In the genomic region with DNA sequence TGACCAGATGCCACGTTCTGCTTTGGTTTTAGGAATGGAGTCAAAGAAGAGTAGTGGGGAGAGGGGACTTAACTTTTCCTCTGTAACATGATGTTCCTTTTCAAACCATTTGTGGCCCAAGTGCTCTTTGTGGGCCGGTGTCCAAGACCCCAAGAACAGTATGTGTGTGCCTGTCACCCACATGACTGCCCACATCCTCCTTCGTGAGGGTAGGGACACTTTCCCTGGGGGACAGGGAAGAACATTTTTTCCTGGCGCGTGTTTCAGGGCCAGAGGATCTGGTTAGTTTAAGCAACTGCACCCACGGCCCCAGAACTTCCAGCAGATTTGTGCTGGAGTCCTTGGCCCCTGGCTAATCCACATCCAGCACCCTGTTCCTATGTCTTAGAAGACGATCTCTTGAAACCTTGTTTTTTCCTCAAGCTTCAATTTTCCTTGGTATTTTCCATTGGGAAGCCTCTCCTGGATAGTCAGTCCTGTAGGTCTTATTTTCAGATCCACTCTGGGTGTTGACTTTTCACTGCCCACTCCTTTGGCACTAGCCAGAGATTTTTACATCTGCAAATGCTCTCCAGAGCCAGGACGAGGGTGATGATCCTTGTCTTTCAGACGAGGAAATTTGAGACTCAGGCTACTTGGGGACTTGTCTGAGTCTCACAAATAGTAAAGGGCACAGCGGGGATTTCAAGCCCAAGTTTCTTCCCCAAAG, we compare ENCODE assay signal across 8 cellular contexts. TPM values are rescaled to one million over a fixed set of nuclear protein-coding genes. Genes with fewer than 3 reads are reported as not detected.
DNase-seq lines count a peak whose midpoint lies in the region; ATAC-seq and TF ChIP-seq lines count a peak whose summit lies in the region.

No MANE protein-coding gene starts in this region.

- peak overlapping the region; percentile 69 for H3K27ac ChIP-seq in OCI-LY1 (ENCODE audit: low read depth, low read length, poor library complexity, severe bottlenecking)
- H3K27ac ChIP-seq in fibroblast of lung (ENCODE audit: insufficient read depth, low read length): peak overlapping the region; percentile 93
- H3K27ac ChIP-seq in parathyroid adenoma: peak overlapping the region; percentile 65

- peaks cover 41% of the 10 kb centered on the region for H3K4me1 Mint-ChIP-seq in CD14-positive monocyte
- H3K4me1 Mint-ChIP-seq in type B pancreatic cell (ENCODE audit: unreplicated experiment): peaks cover 6% of the 10 kb centered on the region

- no peaks in the 10 kb centered on the region for H3K9me3 Mint-ChIP-seq in CD14-positive monocyte
- H3K9me3 Mint-ChIP-seq in type B pancreatic cell: no peaks in the 10 kb centered on the region

- no peak overlapping the region for H3K4me2 ChIP-seq in OCI-LY1 (ENCODE audit: low read length)
- no peak overlapping the region for H3K4me2 ChIP-seq in fibroblast of lung (ENCODE audit: extremely low read depth, insufficient read depth, low read length)
- no peak overlapping the region for H3K4me2 ChIP-seq in parathyroid adenoma (ENCODE audit: low read length)

- DNase-seq in CD14-positive monocyte (ENCODE audit: low spot score) (no peak), fibroblast of lung (ENCODE audit: low read depth in 2 of 2) (peak; percentile 11 to 13), type B pancreatic cell (ENCODE audit: extremely low spot score, unreplicated experiment) (no peak), SKM-1 treated with dmso at 0.1 percent for 144 hours (lab: John Stamatoyannopoulos, UW; ENCODE audit: unreplicated experiment) (no peak), SW480 (ENCODE audit: low spot score) (no peak)

- H3K27me3 Mint-ChIP-seq in CD14-positive monocyte (ENCODE audit: low read depth in 3 of 3) (no peaks in the 10 kb centered on the region), type B pancreatic cell (no peaks in the 10 kb centered on the region)

- H3K4me3 ChIP-seq in OCI-LY1 (ENCODE audit: low read depth, low read length, poor library complexity, severe bottlenecking) (no peak overlapping the region), fibroblast of lung (replicated peaks in 1 of 4; ENCODE audit: control extremely low read depth in 1 of 4, insufficient read depth in 1 of 4, low read depth in 3 of 4, low read length in 4 of 4) (no peak overlapping the region), parathyroid adenoma (ENCODE audit: low read depth, low read length) (no peak overlapping the region)

- no peaks in the 10 kb centered on the region for H3K9me2 ChIP-seq in OCI-LY1 (ENCODE audit: low read depth, low read length)

- no peak overlapping the region for H2AFZ ChIP-seq in OCI-LY1 (ENCODE audit: low read length)
- no peak overlapping the region for H2AFZ ChIP-seq in fibroblast of lung (ENCODE audit: low read length)
- no peak overlapping the region for H2AFZ ChIP-seq in parathyroid adenoma

- H3K9me3 ChIP-seq in OCI-LY1 (ENCODE audit: low read length) (no peaks in the 10 kb centered on the region), fibroblast of lung (ENCODE audit: control insufficient read depth, insufficient read depth, low read depth, low read length) (no peaks in the 10 kb centered on the region), parathyroid adenoma (ENCODE audit: control insufficient read depth, low read length) (no peaks in the 10 kb centered on the region)

- H3K4me1 ChIP-seq in OCI-LY1 (ENCODE audit: insufficient read depth, low read length, severe bottlenecking) (peaks cover 54% of the 10 kb centered on the region), fibroblast of lung (ENCODE audit: control insufficient read depth, extremely low read depth, insufficient read depth, low read length) (peaks cover 30% of the 10 kb centered on the region), parathyroid adenoma (peaks cover 30% of the 10 kb centered on the region)

- no peak for ATAC-seq in GM21717 (IDR thresholded peaks at IDR 0.05; ENCODE audit: unreplicated experiment)

- H3K27me3 ChIP-seq in OCI-LY1 (ENCODE audit: insufficient read depth, low read length) (no peaks in the 10 kb centered on the region), fibroblast of lung (ENCODE audit: control insufficient read depth, insufficient read depth, low read length) (no peaks in the 10 kb centered on the region), parathyroid adenoma (ENCODE audit: control insufficient read depth, insufficient read depth, low read length) (no peaks in the 10 kb centered on the region)

- no peaks in the 10 kb centered on the region for H4K20me1 ChIP-seq in OCI-LY1 (ENCODE audit: insufficient read depth, low read length)
- no peaks in the 10 kb centered on the region for H4K20me1 ChIP-seq in fibroblast of lung (ENCODE audit: control insufficient read depth, extremely low read depth, insufficient read depth, low read length)

- H3K36me3 ChIP-seq in OCI-LY1 (ENCODE audit: insufficient read depth, low read length) (peaks cover 100% of the 10 kb centered on the region), fibroblast of lung (ENCODE audit: control insufficient read depth, insufficient read depth, low read length) (peaks cover 41% of the 10 kb centered on the region), parathyroid adenoma (ENCODE audit: control insufficient read depth, insufficient read depth, low read length) (no peaks in the 10 kb centered on the region)

- no peak overlapping the region for H3K9ac ChIP-seq in OCI-LY1 (ENCODE audit: low read length)
- peak overlapping the region; percentile 58 for H3K9ac ChIP-seq in fibroblast of lung (ENCODE audit: insufficient read depth, low read length)
- no peak overlapping the region for H3K9ac ChIP-seq in parathyroid adenoma

- H3F3A ChIP-seq in OCI-LY1 (ENCODE audit: insufficient read depth, low read length): no peaks in the 10 kb centered on the region

- H3K27ac Mint-ChIP-seq in CD14-positive monocyte: peak overlapping the region; percentile 7 to 89 (median 81)
- no peak overlapping the region for H3K27ac Mint-ChIP-seq in type B pancreatic cell

- intact Hi-C loops in CD14-positive monocyte (cut with micrococcal nuclease): no loop called here

- H3K79me2 ChIP-seq in OCI-LY1 (ENCODE audit: insufficient read depth, low read length): no peaks in the 10 kb centered on the region
- H3K79me2 ChIP-seq in fibroblast of lung (ENCODE audit: control insufficient read depth, insufficient read depth, low read length): peaks cover 7% of the 10 kb centered on the region
- H3K79me2 ChIP-seq in parathyroid adenoma: peaks cover 14% of the 10 kb centered on the region

- TF ChIP-seq CTCF in CD14-positive monocyte (IDR thresholded peaks at IDR 0.05): no peak
- TF ChIP-seq CTCF in OCI-LY1 (IDR thresholded peaks at IDR 0.05; ENCODE audit: low read length): no peak
- TF ChIP-seq CTCF in fibroblast of lung (conservative IDR thresholded peaks at IDR 0.05 in 1 of 2, IDR thresholded peaks at IDR 0.05 in 1 of 2; ENCODE audit: low read depth in 1 of 2, low read length in 2 of 2): no peak
- no peak for TF ChIP-seq CTCF in parathyroid adenoma (IDR thresholded peaks at IDR 0.05)
- no peak for TF ChIP-seq CTCF in type B pancreatic cell (conservative IDR thresholded peaks at IDR 0.05)

- peaks cover 88 to 99% of the 10 kb centered on the region in 2 donors for H3K36me3 Mint-ChIP-seq in CD14-positive monocyte
- peaks cover 33% of the 10 kb centered on the region for H3K36me3 Mint-ChIP-seq in type B pancreatic cell

- H3K4me3 Mint-ChIP-seq in CD14-positive monocyte (no peak overlapping the region), type B pancreatic cell (no peak overlapping the region)

RNA-seq across cellular contexts. Expression of a gene that starts 10.8 kb away (rescaled TPM):
- polyA plus RNA-seq in CD14-positive monocyte: 10 to 100 TPM in 1 of 2 donors, 1 to 10 TPM in 1; 8.8 to 13.0 TPM
- total RNA-seq in fibroblast of lung: 5.9 and 7.8 TPM in 2 replicates
- 6.3 and 9.9 TPM in 2 replicates for polyA plus RNA-seq in fibroblast of lung
- 14.8 and 18.5 TPM in 2 replicates for polyA plus RNA-seq in fibroblast of lung (2012)
- polyA minus RNA-seq in fibroblast of lung (ENCODE audit: low replicate concordance): 23.9 and 35.2 TPM in 2 replicates
- 26.7 and 42.6 TPM in 2 replicates for total RNA-seq in type B pancreatic cell (ENCODE audit: low replicate concordance)

RNA-seq across cellular contexts. Expression of a gene that starts 35.0 kb away (rescaled TPM):
- polyA plus RNA-seq in CD14-positive monocyte: 10 to 100 TPM; 22.6 to 30.3 TPM
- total RNA-seq in fibroblast of lung: 47.3 and 58.1 TPM in 2 replicates
- polyA plus RNA-seq in fibroblast of lung: 36.4 and 60.4 TPM in 2 replicates
- 121 and 163 TPM in 2 replicates for polyA plus RNA-seq in fibroblast of lung (2012)
- polyA minus RNA-seq in fibroblast of lung (ENCODE audit: low replicate concordance): 123 and 228 TPM in 2 replicates
- 189 and 244 TPM in 2 replicates for total RNA-seq in type B pancreatic cell (ENCODE audit: low replicate concordance)

RNA-seq across cellular contexts. Expression of a gene that starts 54.5 kb away (rescaled TPM):
- polyA plus RNA-seq in CD14-positive monocyte (10 to 100 TPM; 30.6 to 42.2 TPM), fibroblast of lung (4.2 and 6.6 TPM in 2 replicates)
- total RNA-seq in fibroblast of lung (6.7 and 14.4 TPM in 2 replicates), type B pancreatic cell (ENCODE audit: low replicate concordance) (2.3 and 3.4 TPM in 2 replicates)
- 40.5 and 59.2 TPM in 2 replicates for polyA plus RNA-seq in fibroblast of lung (2012)
- 43.0 and 58.8 TPM in 2 replicates for polyA minus RNA-seq in fibroblast of lung (ENCODE audit: low replicate concordance)

Comparison
In these comparisons a context has a peak if more than half of its experiments do, and no peak if none do; other contexts are left out.
1. DNase-seq: peak in fibroblast of lung (2 of 2); none in CD14-positive monocyte (single experiment), type B pancreatic cell (single experiment), SKM-1 treated with dmso at 0.1 percent for 144 hours (single experiment) and SW480 (single experiment).
2. Peak in every context shown above with its lines, with median percentiles within 50 percentile points of each other: H3K27ac ChIP-seq.